ENCODE assay signal across 10 cellular contexts in genomic region chr3:113223831-113224240, GRCh38. TPM values are rescaled to one million over a fixed set of nuclear protein-coding genes. Genes with fewer than 3 reads are reported as not detected.
DNase-seq lines count a peak whose midpoint lies in the region; ATAC-seq lines count a peak whose summit lies in the region.
"Had no signal": no experiment of that assay in that cellular context is flagged by ENCODE, and none has a peak within 500 bp of the region (broad histone marks: within the 10 kb centered on the region; RNA-seq: fewer than 3 reads in every experiment).

No MANE protein-coding gene starts in this region.

- no peak overlapping the region for H3K4me2 ChIP-seq in Karpas-422 (ENCODE audit: low read depth, low read length, poor library complexity, severe bottlenecking)
- H3K4me2 ChIP-seq: KMS-11 had no signal

- H3K4me1 Mint-ChIP-seq in activated CD4-positive, alpha-beta T cell treated with anti-CD3 and anti-CD28 coated beads, Interleukin-2, amount 10 ng/mL, durations not matched to agents 24 days and 14 days: peaks cover 9% of the 10 kb centered on the region
- peaks cover 11% of the 10 kb centered on the region for H3K4me1 Mint-ChIP-seq in activated naive CD8-positive, alpha-beta T cell (ENCODE audit: low read depth)
- peaks cover 6 to 11% (median 7%) of the 10 kb centered on the region in 3 donors for H3K4me1 Mint-ChIP-seq in CD8-positive, alpha-beta memory T cell

- no peaks in the 10 kb centered on the region for H3K4me1 ChIP-seq in CD8-positive, alpha-beta memory T cell (ENCODE audit: insufficient read depth, low read length)
- no peaks in the 10 kb centered on the region for H3K4me1 ChIP-seq in Karpas-422 (ENCODE audit: low read length)

- H3K4me3 ChIP-seq in CD8-positive, alpha-beta memory T cell (ENCODE audit: low read length): no peak overlapping the region
- H3K4me3 ChIP-seq in Karpas-422 (ENCODE audit: low read length): no peak overlapping the region

- H4K20me1 ChIP-seq in Karpas-422 (ENCODE audit: insufficient read depth, low read depth, low read length): no peaks in the 10 kb centered on the region

- POLR2A ChIA-PET in CD8-positive, alpha-beta memory T cell (lab: Charles Lee): no interaction called here

- no peaks in the 10 kb centered on the region for H3K36me3 ChIP-seq in CD8-positive, alpha-beta memory T cell (ENCODE audit: insufficient read depth, low read length)
- H3K36me3 ChIP-seq in Karpas-422 (ENCODE audit: insufficient read depth, low read length): no peaks in the 10 kb centered on the region

- H3K79me2 ChIP-seq in Karpas-422 (ENCODE audit: low read length): no peaks in the 10 kb centered on the region

- H3K27ac Mint-ChIP-seq in activated CD4-positive, alpha-beta T cell treated with anti-CD3 and anti-CD28 coated beads, Interleukin-2, amount 10 ng/mL, durations not matched to agents 24 days and 14 days: peak overlapping the region; percentile 1
- no peak overlapping the region for H3K27ac Mint-ChIP-seq in activated naive CD8-positive, alpha-beta T cell
- peak overlapping the region in 1 of 8 donors; percentile 37 for H3K27ac Mint-ChIP-seq in CD8-positive, alpha-beta memory T cell

- CTCF ChIA-PET in CD8-positive, alpha-beta memory T cell (lab: Charles Lee): no interaction called here

- no peaks in the 10 kb centered on the region for H3K9me2 ChIP-seq in Karpas-422 (replicated peaks; ENCODE audit: insufficient read depth, low read length)

- peak; percentile 79 for DNase-seq in activated CD4-positive, alpha-beta T cell treated with anti-CD3 and anti-CD28 coated beads, Interleukin-2, amount 10 ng/mL, durations not matched to agents 24 days and 14 days
- no peak for DNase-seq in activated CD4-positive, alpha-beta T cell treated with anti-CD3 and anti-CD28 coated beads, Interleukin-2, amount 50 U/mL, for 4 hours
- peak; percentile 48 for DNase-seq in stimulated activated CD8-positive, alpha-beta memory T cell treated with anti-CD3 and anti-CD28 coated beads, Interleukin-4, amount 100 ng/mL, for 48 hours
- DNase-seq in CD8-positive, alpha-beta memory T cell: no peak
- DNase-seq in Karpas-422: no peak
- DNase-seq in NCI-H446 (lab: John Stamatoyannopoulos, UW): no peak

- peak overlapping the region; percentile 55 for H3K4me3 Mint-ChIP-seq in activated CD4-positive, alpha-beta T cell treated with anti-CD3 and anti-CD28 coated beads, Interleukin-2, amount 10 ng/mL, durations not matched to agents 24 days and 14 days
- peak overlapping the region; percentile 27 for H3K4me3 Mint-ChIP-seq in activated naive CD8-positive, alpha-beta T cell
- peak overlapping the region in 1 of 7 donors; percentile 8 for H3K4me3 Mint-ChIP-seq in CD8-positive, alpha-beta memory T cell

- no peak overlapping the region for H3K9ac ChIP-seq in Karpas-422 (ENCODE audit: low read length)
- H3K9ac ChIP-seq: KMS-11 had no signal

- H3K9me3 ChIP-seq in CD8-positive, alpha-beta memory T cell (ENCODE audit: low read length): no peaks in the 10 kb centered on the region
- H3K9me3 ChIP-seq in Karpas-422 (ENCODE audit: low read length): no peaks in the 10 kb centered on the region

- H3K9me3 Mint-ChIP-seq in activated CD4-positive, alpha-beta T cell treated with anti-CD3 and anti-CD28 coated beads, Interleukin-2, amount 10 ng/mL, durations not matched to agents 24 days and 14 days: no peaks in the 10 kb centered on the region
- H3K9me3 Mint-ChIP-seq in activated naive CD8-positive, alpha-beta T cell (ENCODE audit: low read depth): no peaks in the 10 kb centered on the region
- peaks cover 0 to 2% (median 0%) of the 10 kb centered on the region in 5 donors for H3K9me3 Mint-ChIP-seq in CD8-positive, alpha-beta memory T cell

- ATAC-seq in HG02885 (IDR thresholded peaks at IDR 0.05; ENCODE audit: poor library complexity, unreplicated experiment): peak; percentile 83

- H3K36me3 Mint-ChIP-seq in activated CD4-positive, alpha-beta T cell treated with anti-CD3 and anti-CD28 coated beads, Interleukin-2, amount 10 ng/mL, durations not matched to agents 24 days and 14 days (ENCODE audit: low read depth): no peaks in the 10 kb centered on the region
- no peaks in the 10 kb centered on the region for H3K36me3 Mint-ChIP-seq in activated naive CD8-positive, alpha-beta T cell
- H3K36me3 Mint-ChIP-seq in CD8-positive, alpha-beta memory T cell: no peaks in the 10 kb centered on the region

- peaks cover 4% of the 10 kb centered on the region for H3K27me3 ChIP-seq in CD8-positive, alpha-beta memory T cell (ENCODE audit: insufficient read depth, low read length, poor library complexity, severe bottlenecking)
- no peaks in the 10 kb centered on the region for H3K27me3 ChIP-seq in Karpas-422 (ENCODE audit: low read length)

- H3K27ac ChIP-seq in CD8-positive, alpha-beta memory T cell (ENCODE audit: low read depth, low read length): no peak overlapping the region
- no peak overlapping the region for H3K27ac ChIP-seq in Karpas-422 (ENCODE audit: low read length)
- H3K27ac ChIP-seq: KMS-11 had no signal

- peaks cover 24% of the 10 kb centered on the region for H3K27me3 Mint-ChIP-seq in activated CD4-positive, alpha-beta T cell treated with anti-CD3 and anti-CD28 coated beads, Interleukin-2, amount 10 ng/mL, durations not matched to agents 24 days and 14 days
- H3K27me3 Mint-ChIP-seq in activated naive CD8-positive, alpha-beta T cell: no peaks in the 10 kb centered on the region
- peaks cover 7 to 51% of the 10 kb centered on the region in 2 donors for H3K27me3 Mint-ChIP-seq in CD8-positive, alpha-beta memory T cell

- intact Hi-C loops in activated CD4-positive, alpha-beta T cell treated with anti-CD3 and anti-CD28 coated beads, Interleukin-2, amount 10 ng/mL, durations not matched to agents 24 days and 14 days (cut with micrococcal nuclease): no loop called here

- no peak overlapping the region; the same call in 1 of the 2 replicates for H2AFZ ChIP-seq in Karpas-422 (ENCODE audit: low read length)

RNA-seq across cellular contexts. Expression of gene BOC, which starts 12.5 kb away (rescaled TPM):
- 1.4 and 1.9 TPM in 2 replicates for total RNA-seq in activated CD4-positive, alpha-beta T cell treated with anti-CD3 and anti-CD28 coated beads, Interleukin-2, amount 10 ng/mL, durations not matched to agents 24 days and 14 days
- not detected for total RNA-seq in CD8-positive, alpha-beta memory T cell
- not detected for polyA plus RNA-seq in CD8-positive, alpha-beta memory T cell
- total RNA-seq in Karpas-422 (2014; rRNA removed; shearing (Covaris generic); ENCODE audit: low replicate concordance): 0.04 and 0.47 TPM in 2 replicates
- total RNA-seq: mononuclear cell had no signal

Comparison
In these comparisons a context has a peak if more than half of its experiments do, and no peak if none do; other contexts are left out.
1. DNase-seq: peak in activated CD4-positive, alpha-beta T cell treated with anti-CD3 and anti-CD28 coated beads, Interleukin-2, amount 10 ng/mL, durations not matched to agents 24 days and 14 days (single experiment) and stimulated activated CD8-positive, alpha-beta memory T cell treated with anti-CD3 and anti-CD28 coated beads, Interleukin-4, amount 100 ng/mL, for 48 hours (single experiment); none in activated CD4-positive, alpha-beta T cell treated with anti-CD3 and anti-CD28 coated beads, Interleukin-2, amount 50 U/mL, for 4 hours (0 of 2), CD8-positive, alpha-beta memory T cell (0 of 5), Karpas-422 (single experiment) and NCI-H446 (0 of 2).